Comparison of ENCODE assay signal across 8 cellular contexts in the genomic region with DNA sequence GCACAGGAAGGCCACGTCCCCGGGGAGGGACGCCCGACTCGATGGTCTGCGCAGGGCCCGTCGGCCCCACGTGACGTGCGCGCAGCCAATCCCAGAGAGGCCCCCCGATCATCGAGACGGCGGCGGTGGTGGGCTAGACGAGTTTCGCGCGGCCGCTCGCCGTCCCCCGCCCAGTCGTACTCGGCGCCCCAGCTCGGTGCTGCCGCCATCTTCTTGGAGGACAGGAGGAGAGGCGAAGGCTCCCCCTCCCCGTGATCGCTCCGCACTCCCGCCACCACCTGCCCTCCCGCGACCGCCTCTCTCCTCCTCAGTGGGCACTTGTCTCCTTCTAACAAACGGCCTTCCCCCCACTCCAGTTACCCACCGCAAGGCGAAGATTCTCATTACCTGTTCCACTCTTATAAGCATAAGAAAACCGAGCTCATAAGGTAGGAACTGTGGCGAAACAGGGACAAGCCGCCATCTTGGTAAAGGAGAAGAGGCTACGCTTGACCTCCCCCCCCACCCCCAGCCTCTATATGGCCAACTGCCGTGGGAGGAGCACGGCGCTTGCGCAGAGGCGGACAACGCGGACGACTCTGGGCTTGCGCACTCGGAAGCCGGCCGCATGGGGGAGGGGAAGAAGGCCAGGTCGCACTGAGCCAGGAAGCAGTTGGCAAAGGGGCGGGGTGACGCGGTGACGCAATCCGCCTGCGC. TPM values are rescaled to one million over a fixed set of nuclear protein-coding genes. Genes with fewer than 3 reads are reported as not detected.
DNase-seq lines count a peak whose midpoint lies in the region; ATAC-seq and TF ChIP-seq lines count a peak whose summit lies in the region.

A gene with protein sequence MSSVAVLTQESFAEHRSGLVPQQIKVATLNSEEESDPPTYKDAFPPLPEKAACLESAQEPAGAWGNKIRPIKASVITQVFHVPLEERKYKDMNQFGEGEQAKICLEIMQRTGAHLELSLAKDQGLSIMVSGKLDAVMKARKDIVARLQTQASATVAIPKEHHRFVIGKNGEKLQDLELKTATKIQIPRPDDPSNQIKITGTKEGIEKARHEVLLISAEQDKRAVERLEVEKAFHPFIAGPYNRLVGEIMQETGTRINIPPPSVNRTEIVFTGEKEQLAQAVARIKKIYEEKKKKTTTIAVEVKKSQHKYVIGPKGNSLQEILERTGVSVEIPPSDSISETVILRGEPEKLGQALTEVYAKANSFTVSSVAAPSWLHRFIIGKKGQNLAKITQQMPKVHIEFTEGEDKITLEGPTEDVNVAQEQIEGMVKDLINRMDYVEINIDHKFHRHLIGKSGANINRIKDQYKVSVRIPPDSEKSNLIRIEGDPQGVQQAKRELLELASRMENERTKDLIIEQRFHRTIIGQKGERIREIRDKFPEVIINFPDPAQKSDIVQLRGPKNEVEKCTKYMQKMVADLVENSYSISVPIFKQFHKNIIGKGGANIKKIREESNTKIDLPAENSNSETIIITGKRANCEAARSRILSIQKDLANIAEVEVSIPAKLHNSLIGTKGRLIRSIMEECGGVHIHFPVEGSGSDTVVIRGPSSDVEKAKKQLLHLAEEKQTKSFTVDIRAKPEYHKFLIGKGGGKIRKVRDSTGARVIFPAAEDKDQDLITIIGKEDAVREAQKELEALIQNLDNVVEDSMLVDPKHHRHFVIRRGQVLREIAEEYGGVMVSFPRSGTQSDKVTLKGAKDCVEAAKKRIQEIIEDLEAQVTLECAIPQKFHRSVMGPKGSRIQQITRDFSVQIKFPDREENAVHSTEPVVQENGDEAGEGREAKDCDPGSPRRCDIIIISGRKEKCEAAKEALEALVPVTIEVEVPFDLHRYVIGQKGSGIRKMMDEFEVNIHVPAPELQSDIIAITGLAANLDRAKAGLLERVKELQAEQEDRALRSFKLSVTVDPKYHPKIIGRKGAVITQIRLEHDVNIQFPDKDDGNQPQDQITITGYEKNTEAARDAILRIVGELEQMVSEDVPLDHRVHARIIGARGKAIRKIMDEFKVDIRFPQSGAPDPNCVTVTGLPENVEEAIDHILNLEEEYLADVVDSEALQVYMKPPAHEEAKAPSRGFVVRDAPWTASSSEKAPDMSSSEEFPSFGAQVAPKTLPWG (N-terminal part only) (minus strand): TSS at position 490 of the 696 bp plus-strand sequence. CDS start 48,803 bp downstream, outside the sequence.

- peaks cover 5 to 77% (median 21%) of the 10 kb centered on the region in 3 donors for H3K4me1 ChIP-seq in gastroesophageal sphincter

- intact Hi-C loops in activated naive CD4-positive, alpha-beta T cell treated with anti-CD3 and anti-CD28 coated beads for 36 hours (cut with micrococcal nuclease) = loop anchor here (1.0 to 5.0 kb wide), 14 partner anchors 41 to 1178 kb away; a partner anchor contains a TSS

- ATAC-seq in gastroesophageal sphincter = peak; percentile 96

- no peaks in the 10 kb centered on the region for H3K27me3 ChIP-seq in gastroesophageal sphincter

- peak; percentile 80 for DNase-seq in GM04503 (ENCODE audit: low read depth)
- DNase-seq in HFF-Myc (ENCODE audit: extremely low read depth, low read depth) = peak; percentile 97
- DNase-seq in MV-4-11 (lab: John Stamatoyannopoulos, UW) = peak; percentile 96
- DNase-seq in SK-MEL-5 (ENCODE audit: low read depth, low spot score) = peak; percentile 98
- DNase-seq in activated naive CD4-positive, alpha-beta T cell treated with anti-CD3 and anti-CD28 coated beads for 36 hours = peak; percentile 100
- peak; percentile 92 for DNase-seq in non-pigmented ciliary epithelial cell (ENCODE audit: low read depth)
- peak; percentile 98 for DNase-seq in superior temporal gyrus (ENCODE audit: extremely low spot score)

- peak within 1 kb of the TSS; percentile 100 for H3K4me3 Mint-ChIP-seq in activated naive CD4-positive, alpha-beta T cell treated with anti-CD3 and anti-CD28 coated beads for 36 hours

- CTCF ChIA-PET in activated naive CD4-positive, alpha-beta T cell treated with anti-CD3 and anti-CD28 coated beads for 36 hours (lab: Charles Lee) = interaction anchor here (0.7 to 1.2 kb wide), 2 partner anchors 159 to 371 kb away, joined by 3 read pairs; a partner anchor contains a TSS

- peak within 1 kb of the TSS; percentile 90 for H3K4me3 ChIP-seq in HFF-Myc (replicated peaks; ENCODE audit: low read depth, low read length)
- H3K4me3 ChIP-seq in gastroesophageal sphincter = peak within 1 kb of the TSS; percentile 82 to 94

- H3K9me3 Mint-ChIP-seq in activated naive CD4-positive, alpha-beta T cell treated with anti-CD3 and anti-CD28 coated beads for 36 hours = no peaks in the 10 kb centered on the region

- peak; percentile 9 for TF ChIP-seq CTCF in HFF-Myc (IDR thresholded peaks at IDR 0.05; ENCODE audit: low read depth, low read length, missing control alignments)
- peak in 1 of 4 experiments; percentile 38 for TF ChIP-seq CTCF in gastroesophageal sphincter (IDR thresholded peaks at IDR 0.05)

- in situ Hi-C loops in SK-MEL-5 (cut with HindIII; ENCODE audit: low pct_unique_long_range_greater_than_20kb, low sequenced_read_pairs) = no loop called here

- 0% methylated on average over 2 of the region's 64 CpGs; no CpG with 5 or more reads in 1 of the 2 donors for WGBS in gastroesophageal sphincter (ENCODE audit: low coverage in 1 of 2), 2 donors

- TF ChIP-seq POLR2A in gastroesophageal sphincter (IDR thresholded peaks at IDR 0.05) = peak; percentile 66 to 82

- no peaks in the 10 kb centered on the region for H3K27me3 Mint-ChIP-seq in activated naive CD4-positive, alpha-beta T cell treated with anti-CD3 and anti-CD28 coated beads for 36 hours (ENCODE audit: low read depth)

- TF ChIP-seq EP300 in gastroesophageal sphincter (IDR thresholded peaks at IDR 0.05) = no peak

- H3K36me3 Mint-ChIP-seq in activated naive CD4-positive, alpha-beta T cell treated with anti-CD3 and anti-CD28 coated beads for 36 hours (ENCODE audit: low read depth) = peaks cover 30% of the 10 kb centered on the region

- peaks cover 71% of the 10 kb centered on the region for H3K4me1 Mint-ChIP-seq in activated naive CD4-positive, alpha-beta T cell treated with anti-CD3 and anti-CD28 coated beads for 36 hours (ENCODE audit: low read depth)

- no peaks in the 10 kb centered on the region for H3K36me3 ChIP-seq in gastroesophageal sphincter

- H3K27ac ChIP-seq in gastroesophageal sphincter = peak within 1 kb of the TSS; percentile 89 to 99 (median 97)

- H3K9me3 ChIP-seq in gastroesophageal sphincter = no peaks in the 10 kb centered on the region

- peak within 1 kb of the TSS; percentile 100 for H3K27ac Mint-ChIP-seq in activated naive CD4-positive, alpha-beta T cell treated with anti-CD3 and anti-CD28 coated beads for 36 hours

RNA-seq across cellular contexts. Expression of the gene that starts here (rescaled TPM):
- 582 and 592 TPM in 2 replicates for total RNA-seq in SK-MEL-5 (2014; rRNA removed; shearing (Covaris generic))
- 467 and 555 TPM in 2 replicates for polyA plus RNA-seq in SK-MEL-5 (2015; cell fraction: cytosol; rRNA removed)
- polyA plus RNA-seq in SK-MEL-5 (2015; cell fraction: nucleus; rRNA removed) = 293 and 332 TPM in 2 replicates
- 100 to 1,000 TPM; 278 to 297 TPM for total RNA-seq in activated naive CD4-positive, alpha-beta T cell treated with anti-CD3 and anti-CD28 coated beads for 36 hours
- total RNA-seq in gastroesophageal sphincter = 100 to 1,000 TPM; 279 to 367 (median 295) TPM

Comparison
In these comparisons a context has a peak if more than half of its experiments do, and no peak if none do; other contexts are left out.
1. Peak in every context shown above with its lines: DNase-seq, ATAC-seq, H3K4me3 ChIP-seq and H3K27ac ChIP-seq.